ENCODE assay signal across 6 cellular contexts in the genomic region with DNA sequence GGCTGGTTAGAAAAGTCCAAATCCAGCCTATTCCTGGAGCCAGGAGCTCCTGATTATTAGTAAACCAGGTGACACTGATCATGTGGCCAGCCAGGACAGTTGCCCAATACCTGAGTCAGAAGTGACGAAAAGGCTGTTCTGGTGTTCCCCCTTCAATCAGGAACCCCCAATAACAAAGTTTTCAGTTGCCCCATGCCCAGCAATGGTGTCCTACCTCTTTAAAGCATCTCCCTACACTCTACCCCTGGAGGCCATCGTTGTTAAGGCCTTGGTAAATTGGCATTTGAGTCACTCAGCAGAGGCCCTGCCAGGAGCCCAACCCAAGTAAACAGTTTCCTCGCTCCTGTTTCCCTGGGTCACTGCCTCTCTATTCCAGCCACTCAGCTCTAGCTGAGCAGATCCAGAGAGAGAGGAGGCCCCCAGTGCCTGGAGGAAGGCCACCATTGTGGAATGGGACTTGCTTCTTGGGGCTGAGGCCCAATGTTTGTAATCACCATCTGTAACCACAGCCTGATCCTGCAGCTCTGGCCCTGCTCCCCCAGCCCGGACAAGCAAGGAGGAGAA. TPM values are rescaled to one million over a fixed set of nuclear protein-coding genes. Genes with fewer than 3 reads are reported as not detected.
DNase-seq lines count a peak whose midpoint lies in the region; ATAC-seq and TF ChIP-seq lines count a peak whose summit lies in the region.

No MANE protein-coding gene starts in this region.

- CTCF ChIA-PET in SK-N-SH (lab: Yijun Ruan, JAX) = interaction anchor here (0.6 to 1.4 kb wide), 3 partner anchors 24 to 286 kb away, joined by 3 to 5 read pairs (median 4); no protein-coding TSS in a partner anchor

- no peak overlapping the region for H3K4me3 ChIP-seq in AG09309 (ENCODE audit: control insufficient read depth, low read depth, low read length)
- no peak overlapping the region for H3K4me3 ChIP-seq in SK-N-SH (ENCODE audit: low read depth in 2 of 2, low read length in 1 of 2)
- no peak overlapping the region for H3K4me3 ChIP-seq in MM.1S (ENCODE audit: low read length)

- TF ChIP-seq CTCF in AG09309 (IDR thresholded peaks at IDR 0.05; ENCODE audit: control insufficient read depth, insufficient read depth, low read depth, low read length, missing control alignments) (no peak), SK-N-SH (IDR thresholded peaks at IDR 0.05) (no peak), MM.1S (IDR thresholded peaks at IDR 0.05; ENCODE audit: low read length) (no peak)

- peaks cover 0 to 15% of the 10 kb centered on the region in 2 experiments; a peak in 1 of 4 replicates for H3K4me1 ChIP-seq in SK-N-SH (ENCODE audit: control insufficient read depth in 1 of 2, insufficient read depth in 2 of 2, low read depth in 1 of 2, low read length in 1 of 2)
- peaks cover 17% of the 10 kb centered on the region for H3K4me1 ChIP-seq in MM.1S (ENCODE audit: low read length)

- no peak for TF ChIP-seq EP300 in SK-N-SH (IDR thresholded peaks at IDR 0.05; ENCODE audit: borderline replicate concordance in 1 of 2, low read depth in 1 of 2, low read length in 1 of 2)

- H3K9me3 ChIP-seq in SK-N-SH (no peaks in the 10 kb centered on the region), MM.1S (replicated peaks; ENCODE audit: insufficient read depth, low read length) (no peaks in the 10 kb centered on the region)

- H4K20me1 ChIP-seq in SK-N-SH (ENCODE audit: insufficient read depth) (no peaks in the 10 kb centered on the region), MM.1S (ENCODE audit: insufficient read depth, low read length) (no peaks in the 10 kb centered on the region)

- H3K36me3 ChIP-seq in SK-N-SH (replicated peaks in 1 of 2; ENCODE audit: control insufficient read depth in 1 of 2, insufficient read depth in 2 of 2, low read length in 1 of 2) = peaks cover 28 to 62% of the 10 kb centered on the region in 2 experiments
- no peaks in the 10 kb centered on the region for H3K36me3 ChIP-seq in MM.1S (replicated peaks; ENCODE audit: insufficient read depth, low read length)

- H3F3A ChIP-seq in SK-N-SH (replicated peaks; ENCODE audit: insufficient read depth) (peaks cover 7% of the 10 kb centered on the region), MM.1S (ENCODE audit: insufficient read depth, low read length) (peaks cover 14% of the 10 kb centered on the region)

- no peaks in the 10 kb centered on the region for H3K79me2 ChIP-seq in SK-N-SH (ENCODE audit: insufficient read depth)
- no peaks in the 10 kb centered on the region for H3K79me2 ChIP-seq in MM.1S (ENCODE audit: low read length)

- TF ChIP-seq RAD21 in SK-N-SH (IDR thresholded peaks at IDR 0.05; ENCODE audit: low read length) = no peak

- H2AFZ ChIP-seq in SK-N-SH (ENCODE audit: low read depth) = no peak overlapping the region
- H2AFZ ChIP-seq in MM.1S (ENCODE audit: low read length) = no peak overlapping the region

- DNase-seq in AG09309 (ENCODE audit: low read depth) = peak; percentile 52
- no peak for DNase-seq in SK-N-SH
- no peak for DNase-seq in D341Med (ENCODE audit: low spot score)
- DNase-seq in MM.1S = no peak

- H3K4me2 ChIP-seq in SK-N-SH (no peak overlapping the region), MM.1S (ENCODE audit: low read depth, low read length) (no peak overlapping the region)

- no peaks in the 10 kb centered on the region for H3K9me2 ChIP-seq in SK-N-SH
- H3K9me2 ChIP-seq in MM.1S (replicated peaks; ENCODE audit: insufficient read depth, low read length) = no peaks in the 10 kb centered on the region

- no peak for ATAC-seq in HG03439 (IDR thresholded peaks at IDR 0.05; ENCODE audit: unreplicated experiment)

- H3K27ac ChIP-seq in SK-N-SH (ENCODE audit: low read depth in 2 of 2, low read length in 1 of 2) = peak overlapping the region; percentile 18 to 62; a peak in 2 of 4 replicates
- H3K27ac ChIP-seq in layer of hippocampus (ENCODE audit: low read depth, low read length) = peak overlapping the region; percentile 83
- H3K27ac ChIP-seq in MM.1S (ENCODE audit: low read length) = no peak overlapping the region

- H3K9ac ChIP-seq in SK-N-SH (no peak overlapping the region), MM.1S (ENCODE audit: low read length) (no peak overlapping the region)

- H3K27me3 ChIP-seq in SK-N-SH (ENCODE audit: insufficient read depth) = no peaks in the 10 kb centered on the region
- no peaks in the 10 kb centered on the region for H3K27me3 ChIP-seq in layer of hippocampus (ENCODE audit: control insufficient read depth, insufficient read depth, low read length)
- no peaks in the 10 kb centered on the region for H3K27me3 ChIP-seq in MM.1S (replicated peaks; ENCODE audit: insufficient read depth, low read length)

- POLR2A ChIA-PET in SK-N-SH (lab: Yijun Ruan, JAX) = interaction anchor here (1.5 kb wide), 1 partner anchor 15 kb away, joined by 3 read pairs; no protein-coding TSS in a partner anchor

- WGBS in SK-N-SH (ENCODE audit: low lambda C conversion rate) = 61% methylated on average over 4 of the region's 4 CpGs

TF ChIP-seq in SK-N-SH, 30 proteins besides CTCF, POLR2A, EP300 and RAD21 (continues in another document):
- TF ChIP-seq MXI1 (IDR thresholded peaks at IDR 0.05; ENCODE audit: low read depth, low read length) (no peak), POLR2AphosphoS5 (IDR thresholded peaks at IDR 0.05; ENCODE audit: low read depth, low read length) (no peak), RCOR1 (IDR thresholded peaks at IDR 0.05; ENCODE audit: low read length) (no peak), JUND (IDR thresholded peaks at IDR 0.05) (no peak), GABPA (IDR thresholded peaks at IDR 0.05; ENCODE audit: low read depth) (no peak), TCF12 (IDR thresholded peaks at IDR 0.05) (no peak), SMC3 (IDR thresholded peaks at IDR 0.05; ENCODE audit: low read depth, low read length) (no peak), EZH2phosphoT487 (IDR thresholded peaks at IDR 0.05; ENCODE audit: borderline replicate concordance, low read depth) (no peak), RFX5 (IDR thresholded peaks at IDR 0.05; ENCODE audit: low read length) (no peak), MEF2A (IDR thresholded peaks at IDR 0.05; ENCODE audit: borderline replicate concordance, low read depth) (no peak), NFIC (IDR thresholded peaks at IDR 0.05; ENCODE audit: borderline replicate concordance) (no peak), TAF1 (IDR thresholded peaks at IDR 0.05; ENCODE audit: borderline replicate concordance, low read depth, low read length) (no peak), FOSL2 (IDR thresholded peaks at IDR 0.05; ENCODE audit: borderline replicate concordance, low read depth) (no peak), ELF1 (IDR thresholded peaks at IDR 0.05) (no peak), CHD2 (IDR thresholded peaks at IDR 0.05; ENCODE audit: low read length, partially characterized antibody) (no peak), FOXJ3 (CRISPR knock-in tag; IDR thresholded peaks at IDR 0.05) (no peak), REST (IDR thresholded peaks at IDR 0.05; ENCODE audit: low read depth, low read length) (no peak)
- TF ChIP-seq, protein P1, sequence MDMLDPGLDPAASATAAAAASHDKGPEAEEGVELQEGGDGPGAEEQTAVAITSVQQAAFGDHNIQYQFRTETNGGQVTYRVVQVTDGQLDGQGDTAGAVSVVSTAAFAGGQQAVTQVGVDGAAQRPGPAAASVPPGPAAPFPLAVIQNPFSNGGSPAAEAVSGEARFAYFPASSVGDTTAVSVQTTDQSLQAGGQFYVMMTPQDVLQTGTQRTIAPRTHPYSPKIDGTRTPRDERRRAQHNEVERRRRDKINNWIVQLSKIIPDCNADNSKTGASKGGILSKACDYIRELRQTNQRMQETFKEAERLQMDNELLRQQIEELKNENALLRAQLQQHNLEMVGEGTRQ (IDR thresholded peaks at IDR 0.05; ENCODE audit: borderline replicate concordance, low read depth, low read length) = no peak

RNA-seq across cellular contexts. Expression of gene ARHGAP1, which starts 25.0 kb away (rescaled TPM):
- 21.3 and 27.1 TPM in 2 replicates for polyA plus RNA-seq in SK-N-SH (2012; rRNA removed)
- polyA plus RNA-seq in SK-N-SH (2012; cell fraction: cytosol; rRNA removed) = 15.1 and 19.6 TPM in 2 replicates
- polyA plus RNA-seq in SK-N-SH (2012; cell fraction: nucleus; rRNA removed) = 40.7 and 43.0 TPM in 2 replicates

RNA-seq across cellular contexts. Expression of gene ZNF408, which starts 25.5 kb away (rescaled TPM):
- polyA plus RNA-seq in SK-N-SH (2012; rRNA removed) = 5.9 and 7.1 TPM in 2 replicates
- 3.7 and 5.4 TPM in 2 replicates for polyA plus RNA-seq in SK-N-SH (2012; cell fraction: cytosol; rRNA removed)
- 19.3 and 23.1 TPM in 2 replicates for polyA plus RNA-seq in SK-N-SH (2012; cell fraction: nucleus; rRNA removed)

RNA-seq across cellular contexts. Expression of gene F2, which starts 43.6 kb away (rescaled TPM):
- polyA plus RNA-seq in SK-N-SH (2012; rRNA removed) = 0.07 TPM in 1 of 2 replicates, not detected in the other
- not detected in 2 replicates for polyA plus RNA-seq in SK-N-SH (2012; cell fraction: cytosol; rRNA removed)
- 0.04 TPM in 1 of 2 replicates, not detected in the other for polyA plus RNA-seq in SK-N-SH (2012; cell fraction: nucleus; rRNA removed)

RNA-seq across cellular contexts. Expression of gene ATG13, which starts 58.0 kb away (rescaled TPM):
- polyA plus RNA-seq in SK-N-SH (2012; rRNA removed) = 39.4 and 52.8 TPM in 2 replicates
- 28.1 and 34.1 TPM in 2 replicates for polyA plus RNA-seq in SK-N-SH (2012; cell fraction: cytosol; rRNA removed)
- 65.1 and 87.3 TPM in 2 replicates for polyA plus RNA-seq in SK-N-SH (2012; cell fraction: nucleus; rRNA removed)

RNA-seq across cellular contexts. Expression of gene HARBI1, which starts 58.3 kb away (rescaled TPM):
- 2.4 and 3.3 TPM in 2 replicates for polyA plus RNA-seq in SK-N-SH (2012; rRNA removed)
- 2.7 and 3.3 TPM in 2 replicates for polyA plus RNA-seq in SK-N-SH (2012; cell fraction: cytosol; rRNA removed)
- polyA plus RNA-seq in SK-N-SH (2012; cell fraction: nucleus; rRNA removed) = 1.5 and 2.3 TPM in 2 replicates
